1 cellular context compared by ENCODE assay signal in genomic region chr5:16558984-16559629, GRCh38.
TF ChIP-seq lines count a peak whose summit lies in the region.

No MANE protein-coding gene starts in this region.

TF ChIP-seq in H1, 55 proteins besides CTCF, POLR2A, EP300 and RAD21:
- TF ChIP-seq CBX8 (IDR thresholded peaks at IDR 0.05; ENCODE audit: borderline replicate concordance, low read depth, low read length) (no peak), TAF1 (IDR thresholded peaks at IDR 0.05; ENCODE audit: low read depth, low read length) (no peak), CHD7 (IDR thresholded peaks at IDR 0.05; ENCODE audit: insufficient replicate concordance, low read length) (no peak), NANOG (IDR thresholded peaks at IDR 0.05; ENCODE audit: insufficient read depth, low read depth, low read length, poor library complexity, severe bottlenecking) (no peak), RFX5 (IDR thresholded peaks at IDR 0.05; ENCODE audit: borderline replicate concordance, low read depth, low read length) (no peak), NRF1 (IDR thresholded peaks at IDR 0.05; ENCODE audit: low read depth, low read length) (no peak)
